8 cellular contexts compared by ENCODE assay signal in genomic region chr2:58047373-58047674, GRCh38. TPM values are rescaled to one million over a fixed set of nuclear protein-coding genes. Genes with fewer than 3 reads are reported as not detected.
A peak's percentile ranks its signal among the peaks of the same experiment; 100 is the strongest.
DNase-seq lines count a peak whose midpoint lies in the region; ATAC-seq, FAIRE-seq and TF ChIP-seq lines count a peak whose summit lies in the region.

No MANE protein-coding gene starts in this region.

- H3K9ac ChIP-seq in GM12878 (ENCODE audit: control insufficient read depth, insufficient read depth, low read length): peak overlapping the region; percentile 84

- DNase-seq in HuH-7 (ENCODE audit: low spot score): peak; percentile 32
- no peak for DNase-seq in GM12878 (ENCODE audit: low read depth, low spot score)
- peak; percentile 48 for DNase-seq in medulla oblongata (ENCODE audit: extremely low spot score)
- DNase-seq in aorta: no peak
- DNase-seq in NCI-H524 (lab: John Stamatoyannopoulos, UW): no peak
- DNase-seq in NCI-H1930 (lab: John Stamatoyannopoulos, UW): no peak

- WGBS in GM12878 (ENCODE audit: insufficient coverage, insufficient replicate concordance, low lambda C conversion rate, missing lambda C conversion rate): under 1% methylated on average over 8 of the region's 8 CpGs
- 3 to 7% methylated on average over 8 of the region's 8 CpGs for WGBS in aorta, 2 donors

- no peak for FAIRE-seq in GM12878 (lab: Jason Lieb, UNC)

- H3K27ac ChIP-seq in GM12878 (ENCODE audit: control insufficient read depth, insufficient read depth) (peak overlapping the region; percentile 92), aorta (ENCODE audit: low read depth in 1 of 2, low read length in 2 of 2) (peak overlapping the region; percentile 51 to 87)

- intact Hi-C loops in GM12878 (cut with micrococcal nuclease; ENCODE audit: unreplicated experiment): loop anchor here (2.0 to 5.0 kb wide), 4 partner anchors 23 to 287 kb away; no protein-coding TSS in a partner anchor
- intact Hi-C loops in aorta (cut with DNase I): loop anchor here in 1 of 2 donors (10.0 kb wide), 1 partner anchor 197 kb away; the partner anchor contains the start of gene FANCL

- no peaks in the 10 kb centered on the region for H4K20me1 ChIP-seq in GM12878 (ENCODE audit: control insufficient read depth, insufficient read depth)

- H3K36me3 ChIP-seq in GM12878 (ENCODE audit: control insufficient read depth in 2 of 2, insufficient read depth in 2 of 2, low read length in 1 of 2): no peaks in the 10 kb centered on the region
- H3K36me3 ChIP-seq in aorta (ENCODE audit: control insufficient read depth in 1 of 2, insufficient read depth in 2 of 2, low read length in 1 of 2): no peaks in the 10 kb centered on the region

- peak overlapping the region; percentile 80 for H2AFZ ChIP-seq in GM12878 (ENCODE audit: control insufficient read depth, low read depth, low read length)

- no peak for TF ChIP-seq RAD21 in GM12878 (IDR thresholded peaks at IDR 0.05; ENCODE audit: insufficient read depth, low read depth, low read length)

- TF ChIP-seq POLR2A in GM12878 (IDR thresholded peaks at IDR 0.05; ENCODE audit: low read depth, low read length): no peak

- no TSS peak for BruUV-seq in GM12878 (replicated peaks; lab: Mats Ljungman, UMichigan)

- peaks cover 15% of the 10 kb centered on the region; the same call in 1 of the 2 replicates for H3K4me1 ChIP-seq in GM12878 (ENCODE audit: control insufficient read depth, insufficient read depth, low read length)
- peaks cover 0 to 3% of the 10 kb centered on the region in 2 donors for H3K4me1 ChIP-seq in aorta (ENCODE audit: control insufficient read depth in 1 of 2, insufficient read depth in 2 of 2, low read length in 2 of 2)

- TF ChIP-seq CTCF in GM12875 (IDR thresholded peaks at IDR 0.05; ENCODE audit: borderline replicate concordance, insufficient read depth, low read depth, low read length) (no peak), GM12878 (IDR thresholded peaks at IDR 0.05 in 2 of 3, conservative IDR thresholded peaks at IDR 0.05 in 1 of 3; ENCODE audit: control insufficient read depth in 2 of 3, extremely low read depth in 1 of 3, insufficient read depth in 1 of 3, low read depth in 3 of 3, low read length in 3 of 3) (no peak)

- POLR2A ChIA-PET in GM12878 (lab: Charles Lee): interaction anchor here (2.2 to 3.8 kb wide), 2 partner anchors 10 to 161 kb away, joined by 6 to 23 read pairs; no protein-coding TSS in a partner anchor

- H3K4me3 ChIP-seq in GM12875 (ENCODE audit: low read depth, low read length) (peak overlapping the region; percentile 82), GM12878 (peak overlapping the region; percentile 69), aorta (ENCODE audit: low read length in 2 of 2) (peak overlapping the region; percentile 65 to 88)

- H3K4me2 ChIP-seq in GM12878 (ENCODE audit: control insufficient read depth, insufficient read depth): peak overlapping the region; percentile 85

- H3K79me2 ChIP-seq in GM12878 (ENCODE audit: control insufficient read depth, insufficient read depth, low read length): peaks cover 76% of the 10 kb centered on the region

- no peaks in the 10 kb centered on the region for H3K27me3 ChIP-seq in GM12878 (replicated peaks in 1 of 2; ENCODE audit: control insufficient read depth in 2 of 2, insufficient read depth in 2 of 2, low read length in 1 of 2)
- no peaks in the 10 kb centered on the region for H3K27me3 ChIP-seq in aorta (ENCODE audit: control insufficient read depth in 1 of 2, insufficient read depth in 2 of 2, low read length in 1 of 2)

- RAD21 ChIA-PET in GM12878 (lab: Charles Lee; ENCODE audit: unreplicated experiment): interaction anchor here (4.8 kb wide), 1 partner anchor 15 kb away, joined by 30 read pairs; no protein-coding TSS in a partner anchor

- CTCF ChIA-PET in GM12878 (lab: Yijun Ruan, JAX): no interaction called here

- SMC1A ChIA-PET in GM12878 (lab: Charles Lee; ENCODE audit: uncharacterized antibody, unreplicated experiment): interaction anchor here (5.4 to 6.4 kb wide), 2 partner anchors 13 to 139 kb away, joined by 49 to 64 read pairs; no protein-coding TSS in a partner anchor

- TF ChIP-seq EP300 in GM12878 (IDR thresholded peaks at IDR 0.05; ENCODE audit: borderline replicate concordance in 1 of 2, control insufficient read depth in 1 of 2, low read depth in 2 of 2, low read length in 2 of 2): no peak; a peak in 1 of 4 replicates

- in situ Hi-C loops in GM12878 (cut with MboI): no loop called here

- ATAC-seq in GM21717 (IDR thresholded peaks at IDR 0.05; ENCODE audit: unreplicated experiment) (peak; percentile 45), GM12878 (peak; percentile 49), aorta (ENCODE audit: low FRiP score) (no peak)

- no peaks in the 10 kb centered on the region; the same call in 2 of the 3 replicates for H3K9me3 ChIP-seq in GM12878 (replicated peaks; ENCODE audit: control insufficient read depth, insufficient read depth, low read length)
- H3K9me3 ChIP-seq in aorta (ENCODE audit: control insufficient read depth, low read length): no peaks in the 10 kb centered on the region

TF ChIP-seq in GM12878, 131 proteins besides CTCF, POLR2A, EP300 and RAD21 (continues in another document):
- TF ChIP-seq ATF7 (IDR thresholded peaks at IDR 0.05; ENCODE audit: low read depth): no peak
- TF ChIP-seq MXI1 (IDR thresholded peaks at IDR 0.05; ENCODE audit: low read depth, low read length): no peak
- 0 out of 2 replicates have a peak, but pooled peaks have one; percentile 2 for TF ChIP-seq GABPA (IDR thresholded peaks at IDR 0.05; ENCODE audit: low read depth)
- 0 out of 2 replicates have a peak, but pooled peaks have one; percentile 10 for TF ChIP-seq WRNIP1 (IDR thresholded peaks at IDR 0.05; ENCODE audit: borderline replicate concordance, low read depth, low read length)
- TF ChIP-seq DPF2 (IDR thresholded peaks at IDR 0.05): no peak
- no peak for TF ChIP-seq ZNF207 (IDR thresholded peaks at IDR 0.05; ENCODE audit: borderline replicate concordance)
- TF ChIP-seq MYC (IDR thresholded peaks at IDR 0.05; ENCODE audit: insufficient read depth, insufficient read length, insufficient replicate concordance, low read length, severe bottlenecking): no peak
- no peak for TF ChIP-seq ELK1 (IDR thresholded peaks at IDR 0.05; ENCODE audit: low read depth, low read length)
- TF ChIP-seq MEF2B (IDR thresholded peaks at IDR 0.05; ENCODE audit: partially characterized antibody, poor library complexity, severe bottlenecking): peak; percentile 6
- TF ChIP-seq ZNF384 (IDR thresholded peaks at IDR 0.05; ENCODE audit: borderline replicate concordance, low read depth, low read length): no peak
- no peak for TF ChIP-seq ZBTB33 (IDR thresholded peaks at IDR 0.05)
- TF ChIP-seq CREM (IDR thresholded peaks at IDR 0.05; ENCODE audit: low read depth): no peak
- no peak for TF ChIP-seq ASH2L (IDR thresholded peaks at IDR 0.05; ENCODE audit: borderline replicate concordance, low read depth)
- no peak for TF ChIP-seq JUND (IDR thresholded peaks at IDR 0.05; ENCODE audit: low read depth, low read length)

RNA-seq across cellular contexts. Expression of gene VRK2, which starts 0.7 kb away (rescaled TPM):
- total RNA-seq in GM12878 (2013; cell fraction: nucleolus; rRNA removed): 46.3 and 46.4 TPM in 2 replicates
- total RNA-seq in GM12878 (2014; rRNA removed) (55.5 and 71.2 TPM in 2 replicates), GM12878 (2014; rRNA removed; fragmentation: Illumina TruSeq; extraction: Trizol) (75.0 and 76.5 TPM in 2 replicates), GM12878 (2021) (60.2 and 61.1 TPM in 2 replicates), aorta (10 to 100 TPM; 21.9 to 22.3 TPM)
- polyA plus RNA-seq in GM12878 (2011; ENCODE audit: low read depth): 20.9 TPM
- polyA plus RNA-seq in GM12878 (2011; rRNA removed) (54.9 and 79.6 TPM in 2 replicates), GM12878 (2014; fragmentation: Illumina TruSeq; extraction: Trizol) (78.0 and 91.0 TPM in 2 replicates), GM12878 (2014; fragmentation: Nextera tagmentation; extraction: Ambion mirVana) (10 to 100 TPM; 26.5 to 32.1 TPM), GM12878 (2014; rRNA removed) (42.5 and 46.5 TPM in 2 replicates), GM12878 (2016; fragmentation: Nextera tagmentation; extraction: Ambion mirVana) (10 to 100 TPM; 59.1 to 63.8 TPM), aorta (10 to 100 TPM; 10.1 to 11.2 TPM)
- polyA plus RNA-seq in GM12878 (2011; cell fraction: cytosol; rRNA removed): 24.7 and 28.2 TPM in 2 replicates
- polyA plus RNA-seq in GM12878 (2011; cell fraction: nucleus; rRNA removed): 32.3 and 35.6 TPM in 2 replicates
- 28.5 and 30.5 TPM in 2 replicates for polyA plus RNA-seq in GM12878 (2012)
- polyA minus RNA-seq in GM12878 (2011; rRNA and poly(A)+ RNA removed): 28.8 and 33.4 TPM in 2 replicates
- 16.2 and 21.3 TPM in 2 replicates for polyA minus RNA-seq in GM12878 (2011; cell fraction: cytosol; rRNA and poly(A)+ RNA removed)
- 20.3 and 28.8 TPM in 2 replicates for polyA minus RNA-seq in GM12878 (2011; cell fraction: nucleus; rRNA and poly(A)+ RNA removed)

Comparison
In these comparisons a context has a peak if more than half of its experiments do, and no peak if none do; other contexts are left out.
1. DNase-seq: peak in HuH-7 (single experiment) and medulla oblongata (single experiment); none in GM12878 (single experiment), aorta (0 of 2), NCI-H524 (0 of 2) and NCI-H1930 (0 of 2).
2. Peak in every context shown above with its lines, with median percentiles within 50 percentile points of each other: H3K4me3 ChIP-seq.